ENCODE assay signal across 13 cellular contexts in genomic region chr16:47780213-47780612, GRCh38.
DNase-seq lines count a peak whose midpoint lies in the region; ATAC-seq and TF ChIP-seq lines count a peak whose summit lies in the region.
"Had no signal": no experiment of that assay in that cellular context is flagged by ENCODE, and none has a peak within 500 bp of the region (broad histone marks: within the 10 kb centered on the region; RNA-seq: fewer than 3 reads in every experiment).

No MANE protein-coding gene starts in this region.

- H3K4me2 ChIP-seq in MM.1S (ENCODE audit: low read depth, low read length) (peak overlapping the region; percentile 67), smooth muscle cell (peak overlapping the region; percentile 82)

- no peaks in the 10 kb centered on the region for H3F3A ChIP-seq in MM.1S (ENCODE audit: insufficient read depth, low read length)
- H3F3A ChIP-seq in smooth muscle cell (ENCODE audit: low read depth): no peaks in the 10 kb centered on the region

- no peak overlapping the region for H3K4me3 Mint-ChIP-seq in activated CD8-positive, alpha-beta memory T cell treated with anti-CD3 and anti-CD28 coated beads, Interleukin-2, amount 10 ng/mL, durations not matched to agents 7 days and 5 days
- peak overlapping the region; percentile 74 for H3K4me3 Mint-ChIP-seq in activated naive CD8-positive, alpha-beta T cell treated with anti-CD3 and anti-CD28 coated beads, Interleukin-2, amount 50 U/mL, for 24 hours

- H3K9me2 ChIP-seq in MM.1S (replicated peaks; ENCODE audit: insufficient read depth, low read length): no peaks in the 10 kb centered on the region

- H3K4me3 ChIP-seq in MM.1S (ENCODE audit: low read length) (no peak overlapping the region), smooth muscle cell (no peak overlapping the region)

- H3K27ac Mint-ChIP-seq in activated CD8-positive, alpha-beta memory T cell treated with anti-CD3 and anti-CD28 coated beads, Interleukin-2, amount 10 ng/mL, durations not matched to agents 7 days and 5 days: peak overlapping the region; percentile 85
- no peak overlapping the region for H3K27ac Mint-ChIP-seq in activated naive CD8-positive, alpha-beta T cell treated with anti-CD3 and anti-CD28 coated beads, Interleukin-2, amount 50 U/mL, for 24 hours

- H3K9ac ChIP-seq in MM.1S (ENCODE audit: low read length) (no peak overlapping the region), smooth muscle cell (ENCODE audit: low read depth) (no peak overlapping the region)

- CTCF ChIA-PET in activated CD8-positive, alpha-beta memory T cell treated with anti-CD3 and anti-CD28 coated beads, Interleukin-2, amount 10 ng/mL, durations not matched to agents 7 days and 5 days (lab: Charles Lee): no interaction called here

- H3K9me3 ChIP-seq in MM.1S (replicated peaks; ENCODE audit: insufficient read depth, low read length): no peaks in the 10 kb centered on the region
- no peaks in the 10 kb centered on the region for H3K9me3 ChIP-seq in smooth muscle cell (replicated peaks; ENCODE audit: low read depth)
- H3K9me3 ChIP-seq: right lobe of liver, transverse colon had no signal

- no peak for ATAC-seq in activated CD8-positive, alpha-beta memory T cell treated with anti-CD3 and anti-CD28 coated beads, Interleukin-2, amount 10 ng/mL, durations not matched to agents 7 days and 5 days
- ATAC-seq in activated naive CD8-positive, alpha-beta T cell treated with anti-CD3 and anti-CD28 coated beads, Interleukin-2, amount 50 U/mL, for 24 hours: no peak
- ATAC-seq in HG03139 (IDR thresholded peaks at IDR 0.05; ENCODE audit: unreplicated experiment) (no peak), GM21529 (IDR thresholded peaks at IDR 0.05; ENCODE audit: unreplicated experiment) (no peak), GM18909 (IDR thresholded peaks at IDR 0.05; ENCODE audit: poor library complexity, unreplicated experiment) (no peak)

- H3K27me3 Mint-ChIP-seq in activated CD8-positive, alpha-beta memory T cell treated with anti-CD3 and anti-CD28 coated beads, Interleukin-2, amount 10 ng/mL, durations not matched to agents 7 days and 5 days: peaks cover 3% of the 10 kb centered on the region
- peaks cover 5% of the 10 kb centered on the region for H3K27me3 Mint-ChIP-seq in activated naive CD8-positive, alpha-beta T cell treated with anti-CD3 and anti-CD28 coated beads, Interleukin-2, amount 50 U/mL, for 24 hours

- 79% methylated on average over 4 of the region's 4 CpGs for WGBS in smooth muscle cell (ENCODE audit: low lambda C conversion rate)

- peak overlapping the region; percentile 88 for H2AFZ ChIP-seq in MM.1S (ENCODE audit: low read length)
- H2AFZ ChIP-seq in smooth muscle cell (ENCODE audit: low read depth): no peak overlapping the region

- H3K4me1 ChIP-seq in MM.1S (ENCODE audit: low read length) (0 out of 2 replicates have a peak, but pooled peaks cover 3% of the 10 kb centered on the region), smooth muscle cell (ENCODE audit: low read depth) (no peaks in the 10 kb centered on the region)
- H3K4me1 ChIP-seq: right lobe of liver had no signal

- no peaks in the 10 kb centered on the region for H3K36me3 ChIP-seq in MM.1S (replicated peaks; ENCODE audit: insufficient read depth, low read length)
- H3K36me3 ChIP-seq in smooth muscle cell (ENCODE audit: low read depth): no peaks in the 10 kb centered on the region
- H3K36me3 ChIP-seq: right lobe of liver, transverse colon had no signal

- no peak for DNase-seq in activated CD8-positive, alpha-beta memory T cell treated with anti-CD3 and anti-CD28 coated beads, Interleukin-2, amount 10 ng/mL, durations not matched to agents 7 days and 5 days
- no peak for DNase-seq in activated CD8-positive, alpha-beta memory T cell treated with anti-CD3 and anti-CD28 coated beads for 24 hours
- DNase-seq in MM.1S: no peak
- no peak for DNase-seq in activated naive CD8-positive, alpha-beta T cell treated with anti-CD3 and anti-CD28 coated beads, Interleukin-2, amount 50 U/mL, for 24 hours
- DNase-seq in smooth muscle cell (lab: John Stamatoyannopoulos, UW; ENCODE audit: unreplicated experiment): no peak
- DNase-seq: activated T-cell treated with anti-CD3 and anti-CD28 coated beads, Interleukin-2, amount 50 U/mL, for 1 hour; DMS 273 treated with DMSO at 0.1 percent for 48 hours; GOT3; transverse colon had no signal

- H3K27ac ChIP-seq in MM.1S (ENCODE audit: low read length): no peak overlapping the region
- H3K27ac ChIP-seq in smooth muscle cell (ENCODE audit: low read depth): no peak overlapping the region
- H3K27ac ChIP-seq: right lobe of liver, transverse colon had no signal

- peaks cover 3% of the 10 kb centered on the region for H3K36me3 Mint-ChIP-seq in activated CD8-positive, alpha-beta memory T cell treated with anti-CD3 and anti-CD28 coated beads, Interleukin-2, amount 10 ng/mL, durations not matched to agents 7 days and 5 days
- H3K36me3 Mint-ChIP-seq in activated naive CD8-positive, alpha-beta T cell treated with anti-CD3 and anti-CD28 coated beads, Interleukin-2, amount 50 U/mL, for 24 hours (ENCODE audit: low read depth): no peaks in the 10 kb centered on the region

- H4K20me1 ChIP-seq in MM.1S (ENCODE audit: insufficient read depth, low read length): no peaks in the 10 kb centered on the region
- H4K20me1 ChIP-seq in smooth muscle cell (ENCODE audit: low read depth): no peaks in the 10 kb centered on the region

- TF ChIP-seq CTCF in MM.1S (IDR thresholded peaks at IDR 0.05; ENCODE audit: low read length) (no peak), smooth muscle cell (IDR thresholded peaks at IDR 0.05; ENCODE audit: borderline replicate concordance, insufficient read depth, poor library complexity, severe bottlenecking) (no peak)

- H3K27me3 ChIP-seq in MM.1S (replicated peaks; ENCODE audit: insufficient read depth, low read length) (no peaks in the 10 kb centered on the region), smooth muscle cell (ENCODE audit: low read depth) (no peaks in the 10 kb centered on the region)
- H3K27me3 ChIP-seq: right lobe of liver, transverse colon had no signal

- H3K4me1 Mint-ChIP-seq in activated CD8-positive, alpha-beta memory T cell treated with anti-CD3 and anti-CD28 coated beads, Interleukin-2, amount 10 ng/mL, durations not matched to agents 7 days and 5 days: peaks cover 11% of the 10 kb centered on the region
- peaks cover 14% of the 10 kb centered on the region for H3K4me1 Mint-ChIP-seq in activated naive CD8-positive, alpha-beta T cell treated with anti-CD3 and anti-CD28 coated beads, Interleukin-2, amount 50 U/mL, for 24 hours

- H3K79me2 ChIP-seq in MM.1S (ENCODE audit: low read length) (no peaks in the 10 kb centered on the region), smooth muscle cell (ENCODE audit: low read depth) (no peaks in the 10 kb centered on the region)

- no peaks in the 10 kb centered on the region for H3K9me3 Mint-ChIP-seq in activated CD8-positive, alpha-beta memory T cell treated with anti-CD3 and anti-CD28 coated beads, Interleukin-2, amount 10 ng/mL, durations not matched to agents 7 days and 5 days (ENCODE audit: low read depth)
- no peaks in the 10 kb centered on the region for H3K9me3 Mint-ChIP-seq in activated naive CD8-positive, alpha-beta T cell treated with anti-CD3 and anti-CD28 coated beads, Interleukin-2, amount 50 U/mL, for 24 hours
